ENCODE assay signal across 14 cellular contexts in the genomic region with DNA sequence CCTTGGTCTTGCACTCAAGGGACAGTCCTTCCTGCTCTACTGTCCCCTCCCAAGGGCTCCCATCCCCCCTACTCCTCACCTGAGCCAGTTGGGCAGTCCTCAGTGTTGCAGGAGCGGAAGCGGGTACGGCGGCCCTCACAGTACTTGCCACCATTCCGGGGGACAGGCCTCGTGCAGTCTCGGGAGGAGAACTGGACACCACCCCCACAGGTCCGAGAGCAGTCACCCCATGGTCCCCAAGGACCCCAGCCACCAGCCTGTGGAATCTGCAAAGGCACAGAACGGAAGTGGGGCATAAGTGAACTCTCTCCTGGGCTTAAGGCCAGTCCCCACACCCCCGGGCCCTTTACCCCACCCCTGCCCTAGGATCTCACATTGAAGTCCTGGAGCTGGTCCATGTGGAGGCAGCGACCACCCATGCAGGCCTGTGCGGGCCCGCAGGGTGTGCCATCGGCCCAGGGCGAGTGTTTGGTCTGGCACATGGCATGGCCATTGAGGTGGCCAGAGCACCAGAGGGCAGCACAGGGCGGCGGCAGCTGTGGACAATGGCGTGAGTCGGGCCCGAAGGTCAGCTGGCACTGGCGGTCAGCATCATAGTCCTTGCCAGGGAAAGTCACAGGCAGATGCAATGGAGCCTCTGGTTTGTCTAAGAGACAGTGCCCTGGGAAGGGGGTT. TPM values are rescaled to one million over a fixed set of nuclear protein-coding genes. Genes with fewer than 3 reads are reported as not detected.
DNase-seq lines count a peak whose midpoint lies in the region; ATAC-seq and TF ChIP-seq lines count a peak whose summit lies in the region.
"Had no signal": no experiment of that assay in that cellular context is flagged by ENCODE, and none has a peak within 500 bp of the region (broad histone marks: within the 10 kb centered on the region; RNA-seq: fewer than 3 reads in every experiment).

No MANE protein-coding gene starts in this region.

- H3K36me3 ChIP-seq in KMS-11 (ENCODE audit: insufficient read depth) (no peaks in the 10 kb centered on the region), gastrocnemius medialis (no peaks in the 10 kb centered on the region)
- H3K36me3 ChIP-seq: colonic mucosa had no signal

- CTCF ChIA-PET in activated CD8-positive, alpha-beta memory T cell treated with anti-CD3 and anti-CD28 coated beads, Interleukin-2, amount 10 ng/mL, durations not matched to agents 7 days and 5 days (lab: Charles Lee): interaction anchor here (0.9 to 7.0 kb wide), 10 partner anchors 7 to 198 kb away, joined by 3 to 77 read pairs (median 12); a partner anchor contains a TSS

- no peaks in the 10 kb centered on the region for H4K20me1 ChIP-seq in KMS-11 (ENCODE audit: insufficient read depth)

- H3K79me2 ChIP-seq in KMS-11 (ENCODE audit: insufficient read depth, low read depth): no peaks in the 10 kb centered on the region

- H3K27ac ChIP-seq in KMS-11 (no peak overlapping the region), gastrocnemius medialis (peak overlapping the region; percentile 37 to 94 (median 56))
- H3K27ac ChIP-seq: colonic mucosa had no signal

- peak overlapping the region; percentile 65; the same call in 1 of the 2 replicates for H2AFZ ChIP-seq in KMS-11 (ENCODE audit: low read depth)

- in situ Hi-C loops in gastrocnemius medialis (cut with MboI; ENCODE audit: low sequenced_read_pairs in 4 of 4) (loop anchor here in 2 of 4 donors (10.0 to 25.0 kb wide), 2 partner anchors 191 to 569 kb away; a partner anchor contains a TSS), KBM-7 (cut with MboI; ENCODE audit: low pct_unique_long_range_greater_than_20kb, low sequenced_read_pairs) (loop anchor here (25.0 kb wide), 1 partner anchor 194 kb away; no protein-coding TSS in a partner anchor)

- no peak overlapping the region for H3K4me2 ChIP-seq in KMS-11

- H3K4me1 ChIP-seq in KMS-11 (ENCODE audit: low read depth, poor library complexity, severe bottlenecking) (peaks cover 13% of the 10 kb centered on the region), gastrocnemius medialis (peaks cover 18% of the 10 kb centered on the region in 2 donors)
- H3K4me1 ChIP-seq: colonic mucosa had no signal

- H3K9me3 Mint-ChIP-seq in activated CD8-positive, alpha-beta memory T cell treated with anti-CD3 and anti-CD28 coated beads, Interleukin-2, amount 10 ng/mL, durations not matched to agents 7 days and 5 days (ENCODE audit: low read depth): no peaks in the 10 kb centered on the region

- TF ChIP-seq POLR2A in gastrocnemius medialis (IDR thresholded peaks at IDR 0.05): no peak

- H3K36me3 Mint-ChIP-seq in activated CD8-positive, alpha-beta memory T cell treated with anti-CD3 and anti-CD28 coated beads, Interleukin-2, amount 10 ng/mL, durations not matched to agents 7 days and 5 days: no peaks in the 10 kb centered on the region

- intact Hi-C loops in gastrocnemius medialis (cut with DNase I; ENCODE audit: low total_unique reads): loop anchor here (2.0 kb wide), 1 partner anchor 31 kb away; no protein-coding TSS in a partner anchor

- H3K4me1 Mint-ChIP-seq in activated CD8-positive, alpha-beta memory T cell treated with anti-CD3 and anti-CD28 coated beads, Interleukin-2, amount 10 ng/mL, durations not matched to agents 7 days and 5 days: peaks cover 38% of the 10 kb centered on the region

- TF ChIP-seq CTCF in KMS-11 (conservative IDR thresholded peaks at IDR 0.05; ENCODE audit: low read depth, low read length): no peak
- TF ChIP-seq CTCF in gastrocnemius medialis (IDR thresholded peaks at IDR 0.05 in 4 of 5, conservative IDR thresholded peaks at IDR 0.05 in 1 of 5): peak in 4 of 5 experiments; percentile 23 to 44 (median 32)

- no peak overlapping the region for H3K27ac Mint-ChIP-seq in activated CD8-positive, alpha-beta memory T cell treated with anti-CD3 and anti-CD28 coated beads, Interleukin-2, amount 10 ng/mL, durations not matched to agents 7 days and 5 days
- H3K27ac Mint-ChIP-seq: activated CD4-positive, alpha-beta T cell treated with anti-CD3 and anti-CD28 coated beads for 36 hours had no signal

- H3K27me3 Mint-ChIP-seq in activated CD8-positive, alpha-beta memory T cell treated with anti-CD3 and anti-CD28 coated beads, Interleukin-2, amount 10 ng/mL, durations not matched to agents 7 days and 5 days: no peaks in the 10 kb centered on the region
- H3K27me3 Mint-ChIP-seq: activated CD4-positive, alpha-beta T cell treated with anti-CD3 and anti-CD28 coated beads for 36 hours had no signal

- no peak overlapping the region for H3K4me3 Mint-ChIP-seq in activated CD8-positive, alpha-beta memory T cell treated with anti-CD3 and anti-CD28 coated beads, Interleukin-2, amount 10 ng/mL, durations not matched to agents 7 days and 5 days
- H3K4me3 Mint-ChIP-seq: activated CD4-positive, alpha-beta T cell treated with anti-CD3 and anti-CD28 coated beads for 36 hours had no signal

- H3K4me3 ChIP-seq in KMS-11 (IDR thresholded peaks at IDR 0.05; ENCODE audit: insufficient read depth, low read depth, low read length) (no peak overlapping the region), gastrocnemius medialis (peak overlapping the region in 2 of 4 donors; percentile 9 to 23)
- H3K4me3 ChIP-seq: colonic mucosa had no signal

- ATAC-seq in gastrocnemius medialis: peak; percentile 30 to 50
- no peak for ATAC-seq in activated CD8-positive, alpha-beta memory T cell treated with anti-CD3 and anti-CD28 coated beads, Interleukin-2, amount 10 ng/mL, durations not matched to agents 7 days and 5 days
- ATAC-seq: activated CD4-positive, alpha-beta T cell treated with anti-CD3 and anti-CD28 coated beads for 36 hours had no signal

- no peaks in the 10 kb centered on the region for H3K9me3 ChIP-seq in gastrocnemius medialis
- H3K9me3 ChIP-seq: colonic mucosa had no signal

- H3K9ac ChIP-seq in KMS-11: no peak overlapping the region

- DNase-seq in anterior cingulate cortex (lab: John Stamatoyannopoulos, UW) (peak in 50 of 58 donors; percentile 16 to 89 (median 70)), hypothalamus (lab: John Stamatoyannopoulos, UW) (peak in 45 of 51 donors; percentile 19 to 88 (median 71)), gastrocnemius medialis (peak in 1 of 2 donors; percentile 77), KBM-7 (no peak), NCI-H2081 (lab: John Stamatoyannopoulos, UW) (no peak), cortex of kidney (lab: John Stamatoyannopoulos, UW) (no peak)
- DNase-seq in activated CD8-positive, alpha-beta memory T cell treated with anti-CD3 and anti-CD28 coated beads, Interleukin-2, amount 10 ng/mL, durations not matched to agents 7 days and 5 days: no peak
- DNase-seq: activated CD4-positive, alpha-beta T cell treated with anti-CD3 and anti-CD28 coated beads for 36 hours; activated effector memory CD4-positive, alpha-beta T cell treated with anti-CD3 and anti-CD28 coated beads, Interleukin-2, amount 50 U/mL, for 16 hours; colonic mucosa; foreskin fibroblast; NCI-H2029 had no signal

- H3K27me3 ChIP-seq in KMS-11 (ENCODE audit: insufficient read depth, low read depth) (no peaks in the 10 kb centered on the region; the same call in 1 of the 2 replicates), gastrocnemius medialis (no peaks in the 10 kb centered on the region)
- H3K27me3 ChIP-seq: colonic mucosa had no signal

RNA-seq across cellular contexts. Expression of a gene that starts 5.2 kb away (rescaled TPM):
- total RNA-seq in gastrocnemius medialis: 10 to 100 TPM in 1 of 4 donors, 1 to 10 TPM in 3; 1.2 to 12.4 (median 5.2) TPM
- under 1 TPM; 0.30 to 0.38 TPM for total RNA-seq in activated CD8-positive, alpha-beta memory T cell treated with anti-CD3 and anti-CD28 coated beads, Interleukin-2, amount 10 ng/mL, durations not matched to agents 7 days and 5 days

RNA-seq across cellular contexts. Expression of a gene that starts 8.5 kb away (rescaled TPM):
- 100 to 1,000 TPM; 206 to 260 (median 226) TPM for total RNA-seq in gastrocnemius medialis
- total RNA-seq in activated CD8-positive, alpha-beta memory T cell treated with anti-CD3 and anti-CD28 coated beads, Interleukin-2, amount 10 ng/mL, durations not matched to agents 7 days and 5 days: 10 to 100 TPM; 69.4 to 83.9 TPM

RNA-seq across cellular contexts. Expression of a gene that starts 16.4 kb away (rescaled TPM):
- total RNA-seq in gastrocnemius medialis: 10 to 100 TPM; 35.5 to 47.7 (median 43.7) TPM
- total RNA-seq in activated CD8-positive, alpha-beta memory T cell treated with anti-CD3 and anti-CD28 coated beads, Interleukin-2, amount 10 ng/mL, durations not matched to agents 7 days and 5 days: 10 to 100 TPM; 47.0 to 53.5 TPM

RNA-seq across cellular contexts. Expression of a gene that starts 21.4 kb away (rescaled TPM):
- total RNA-seq in gastrocnemius medialis: 10 to 100 TPM in 3 of 4 donors, 1 to 10 TPM in 1; 4.2 to 20.4 (median 18.5) TPM
- 1 to 10 TPM; 1.1 to 5.8 TPM for total RNA-seq in activated CD8-positive, alpha-beta memory T cell treated with anti-CD3 and anti-CD28 coated beads, Interleukin-2, amount 10 ng/mL, durations not matched to agents 7 days and 5 days
- total RNA-seq: osteocyte had no signal

RNA-seq across cellular contexts. Expression of a gene that starts 27.5 kb away (rescaled TPM):
- 10 to 100 TPM in 2 of 4 donors, 1 to 10 TPM in 2; 4.0 to 14.7 (median 7.3) TPM for total RNA-seq in gastrocnemius medialis
- total RNA-seq in activated CD8-positive, alpha-beta memory T cell treated with anti-CD3 and anti-CD28 coated beads, Interleukin-2, amount 10 ng/mL, durations not matched to agents 7 days and 5 days: 10 to 100 TPM; 34.5 to 43.9 TPM

Comparison
In these comparisons a context has a peak if more than half of its experiments do, and no peak if none do; other contexts are left out.
1. DNase-seq: peak in anterior cingulate cortex (50 of 58) and hypothalamus (45 of 51); none in KBM-7 (single experiment), NCI-H2081 (0 of 2), cortex of kidney (single experiment) and activated CD8-positive, alpha-beta memory T cell treated with anti-CD3 and anti-CD28 coated beads, Interleukin-2, amount 10 ng/mL, durations not matched to agents 7 days and 5 days (single experiment).